36 cellular contexts compared by ENCODE assay signal in genomic region chr14:77276959-77277358, GRCh38. TPM values are rescaled to one million over a fixed set of nuclear protein-coding genes. Genes with fewer than 3 reads are reported as not detected.
"Had no signal": no experiment of that assay in that cellular context is flagged by ENCODE, and none has a peak within 500 bp of the region (broad histone marks: within the 10 kb centered on the region; RNA-seq: fewer than 3 reads in every experiment).

No MANE protein-coding gene starts in this region.

- H3K4me3 ChIP-seq: ascending aorta, cardiac muscle cell had no signal

- H3K27me3 ChIP-seq: ascending aorta had no signal

- H3K27ac Mint-ChIP-seq: activated B cell treated with CpG ODN at 0.5 μM for 24 hours; activated CD4-positive, alpha-beta memory T cell treated with anti-CD3 and anti-CD28 coated beads, Interleukin-2, amount 10 ng/mL, durations not matched to agents 7 days and 5 days; activated CD4-positive, alpha-beta T cell treated with anti-CD3 and anti-CD28 coated beads for 36 hours; activated CD4-positive, alpha-beta T cell treated with anti-CD3 and anti-CD28 coated beads, Interleukin-2, amount 10 ng/mL, durations not matched to agents 7 days and 5 days; activated CD8-positive, alpha-beta memory T cell treated with anti-CD3 and anti-CD28 coated beads, Interleukin-2, amount 10 ng/mL, durations not matched to agents 7 days and 5 days; activated CD8-positive, alpha-beta T cell treated with anti-CD3 and anti-CD28 coated beads, Interleukin-2, amount 10 ng/mL, durations not matched to agents 7 days and 5 days; activated naive CD4-positive, alpha-beta T cell treated with anti-CD3 and anti-CD28 coated beads, Interleukin-2, amount 10 ng/mL, durations not matched to agents 7 days and 5 days; activated naive CD4-positive, alpha-beta T cell treated with anti-CD3 and anti-CD28 coated beads, Interleukin-2, amount 50 U/mL, for 24 hours; activated naive CD8-positive, alpha-beta T cell; activated naive CD8-positive, alpha-beta T cell treated with anti-CD3 and anti-CD28 coated beads, Interleukin-2, amount 10 ng/mL, durations not matched to agents 7 days and 5 days; activated naive CD8-positive, alpha-beta T cell treated with anti-CD3 and anti-CD28 coated beads, Interleukin-2, amount 50 U/mL, for 24 hours; activated T-cell treated with anti-CD3 and anti-CD28 coated beads, Interleukin-2, amount 50 U/mL, for 24 hours; activated T-helper 2 cell treated with anti-CD3 and anti-CD28 coated beads, Interferon-gamma antibody, Interleukin-2, Interleukin-4, amounts not matched to agents 10 μg/mL and 5 μg/mL and 100 μg/mL, durations not matched to agents 14 hours and 24 hours and 36 hours; T-helper 1 cell treated with Interleukin-12 subunit alpha and Interleukin-12 subunit beta and Interleukin-4 antibody, amounts not matched to agents 30 μg/mL and 1 μg/mL, for 36 hours; T-helper 2 cell treated with Interferon-gamma antibody and Interleukin-4, amounts not matched to agents 5 μg/mL and 100 μg/mL, for 36 hours had no signal

- H3K36me3 ChIP-seq: cardiac muscle cell had no signal

- H3K4me3 Mint-ChIP-seq: activated B cell treated with CpG ODN at 0.5 μM for 24 hours; activated CD4-positive, alpha-beta memory T cell treated with anti-CD3 and anti-CD28 coated beads, Interleukin-2, amount 10 ng/mL, durations not matched to agents 7 days and 5 days; activated CD4-positive, alpha-beta T cell treated with anti-CD3 and anti-CD28 coated beads for 36 hours; activated CD4-positive, alpha-beta T cell treated with anti-CD3 and anti-CD28 coated beads, Interleukin-2, amount 10 ng/mL, durations not matched to agents 7 days and 5 days; activated CD8-positive, alpha-beta memory T cell treated with anti-CD3 and anti-CD28 coated beads, Interleukin-2, amount 10 ng/mL, durations not matched to agents 7 days and 5 days; activated CD8-positive, alpha-beta T cell treated with anti-CD3 and anti-CD28 coated beads, Interleukin-2, amount 10 ng/mL, durations not matched to agents 7 days and 5 days; activated naive CD4-positive, alpha-beta T cell treated with anti-CD3 and anti-CD28 coated beads, Interleukin-2, amount 10 ng/mL, durations not matched to agents 7 days and 5 days; activated naive CD4-positive, alpha-beta T cell treated with anti-CD3 and anti-CD28 coated beads, Interleukin-2, amount 50 U/mL, for 24 hours; activated naive CD8-positive, alpha-beta T cell; activated naive CD8-positive, alpha-beta T cell treated with anti-CD3 and anti-CD28 coated beads, Interleukin-2, amount 10 ng/mL, durations not matched to agents 7 days and 5 days; activated naive CD8-positive, alpha-beta T cell treated with anti-CD3 and anti-CD28 coated beads, Interleukin-2, amount 50 U/mL, for 24 hours; activated T-cell treated with anti-CD3 and anti-CD28 coated beads, Interleukin-2, amount 50 U/mL, for 24 hours; brain; central memory CD8-positive, alpha-beta T cell; T-helper 1 cell treated with Interleukin-12 subunit alpha and Interleukin-12 subunit beta and Interleukin-4 antibody, amounts not matched to agents 30 μg/mL and 1 μg/mL, for 36 hours; T-helper 2 cell treated with Interferon-gamma antibody and Interleukin-4, amounts not matched to agents 5 μg/mL and 100 μg/mL, for 36 hours had no signal

- H3K9me3 Mint-ChIP-seq: activated B cell treated with CpG ODN at 0.5 μM for 24 hours; activated CD4-positive, alpha-beta memory T cell treated with anti-CD3 and anti-CD28 coated beads, Interleukin-2, amount 10 ng/mL, durations not matched to agents 7 days and 5 days; activated CD4-positive, alpha-beta T cell treated with anti-CD3 and anti-CD28 coated beads, Interleukin-2, amount 10 ng/mL, durations not matched to agents 7 days and 5 days; activated naive CD4-positive, alpha-beta T cell treated with anti-CD3 and anti-CD28 coated beads, Interleukin-2, amount 10 ng/mL, durations not matched to agents 7 days and 5 days; activated naive CD4-positive, alpha-beta T cell treated with anti-CD3 and anti-CD28 coated beads, Interleukin-2, amount 50 U/mL, for 24 hours; activated naive CD8-positive, alpha-beta T cell treated with anti-CD3 and anti-CD28 coated beads, Interleukin-2, amount 10 ng/mL, durations not matched to agents 7 days and 5 days; activated naive CD8-positive, alpha-beta T cell treated with anti-CD3 and anti-CD28 coated beads, Interleukin-2, amount 50 U/mL, for 24 hours; activated T-cell treated with anti-CD3 and anti-CD28 coated beads, Interleukin-2, amount 50 U/mL, for 24 hours; activated T-helper 2 cell treated with anti-CD3 and anti-CD28 coated beads, Interferon-gamma antibody, Interleukin-2, Interleukin-4, amounts not matched to agents 10 μg/mL and 5 μg/mL and 100 μg/mL, durations not matched to agents 14 hours and 24 hours and 36 hours; central memory CD8-positive, alpha-beta T cell; T-helper 1 cell treated with Interleukin-12 subunit alpha and Interleukin-12 subunit beta and Interleukin-4 antibody, amounts not matched to agents 30 μg/mL and 1 μg/mL, for 36 hours; T-helper 2 cell treated with Interferon-gamma antibody and Interleukin-4, amounts not matched to agents 5 μg/mL and 100 μg/mL, for 36 hours had no signal

- H3K4me1 Mint-ChIP-seq: activated B cell treated with CpG ODN at 0.5 μM for 24 hours; activated CD4-positive, alpha-beta memory T cell treated with anti-CD3 and anti-CD28 coated beads, Interleukin-2, amount 10 ng/mL, durations not matched to agents 7 days and 5 days; activated CD4-positive, alpha-beta T cell treated with anti-CD3 and anti-CD28 coated beads for 36 hours; activated CD4-positive, alpha-beta T cell treated with anti-CD3 and anti-CD28 coated beads, Interleukin-2, amount 10 ng/mL, durations not matched to agents 7 days and 5 days; activated CD8-positive, alpha-beta memory T cell treated with anti-CD3 and anti-CD28 coated beads, Interleukin-2, amount 10 ng/mL, durations not matched to agents 7 days and 5 days; activated naive CD4-positive, alpha-beta T cell treated with anti-CD3 and anti-CD28 coated beads, Interleukin-2, amount 10 ng/mL, durations not matched to agents 7 days and 5 days; activated naive CD4-positive, alpha-beta T cell treated with anti-CD3 and anti-CD28 coated beads, Interleukin-2, amount 50 U/mL, for 24 hours; activated naive CD8-positive, alpha-beta T cell treated with anti-CD3 and anti-CD28 coated beads, Interleukin-2, amount 50 U/mL, for 24 hours; central memory CD8-positive, alpha-beta T cell had no signal

- H3K9me3 ChIP-seq: ascending aorta had no signal

- H3K4me1 ChIP-seq: ascending aorta had no signal

- H3K36me3 Mint-ChIP-seq: activated CD8-positive, alpha-beta memory T cell treated with anti-CD3 and anti-CD28 coated beads, Interleukin-2, amount 10 ng/mL, durations not matched to agents 7 days and 5 days; activated naive CD4-positive, alpha-beta T cell treated with anti-CD3 and anti-CD28 coated beads, Interleukin-2, amount 10 ng/mL, durations not matched to agents 7 days and 5 days; activated naive CD8-positive, alpha-beta T cell had no signal

- DNase-seq: activated B cell treated with CpG ODN at 0.5 μM for 24 hours; activated CD4-positive, alpha-beta memory T cell treated with anti-CD3 and anti-CD28 coated beads, Interleukin-2, amount 10 ng/mL, durations not matched to agents 7 days and 5 days; activated CD4-positive, alpha-beta T cell treated with anti-CD3 and anti-CD28 coated beads for 1 hour; activated CD4-positive, alpha-beta T cell treated with anti-CD3 and anti-CD28 coated beads for 36 hours; activated CD4-positive, alpha-beta T cell treated with anti-CD3 and anti-CD28 coated beads for 48 hours; activated CD4-positive, alpha-beta T cell treated with anti-CD3 and anti-CD28 coated beads, Interleukin-2, amount 10 ng/mL, durations not matched to agents 7 days and 5 days; activated CD4-positive, alpha-beta T cell treated with anti-CD3 and anti-CD28 coated beads, Interleukin-2, amount 50 U/mL, for 48 hours; activated CD8-positive, alpha-beta memory T cell treated with anti-CD3 and anti-CD28 coated beads for 24 hours; activated CD8-positive, alpha-beta memory T cell treated with anti-CD3 and anti-CD28 coated beads, Interleukin-2, amount 10 ng/mL, durations not matched to agents 7 days and 5 days; activated CD8-positive, alpha-beta memory T cell treated with anti-CD3 and anti-CD28 coated beads, Interleukin-2, amount 50 U/mL, for 48 hours; activated CD8-positive, alpha-beta T cell treated with anti-CD3 and anti-CD28 coated beads, Interleukin-2, amount 10 ng/mL, durations not matched to agents 7 days and 5 days; activated effector memory CD4-positive, alpha-beta T cell treated with Interleukin-2 at 50 U/mL for 16 hours; activated gamma-delta T cell; activated naive CD4-positive, alpha-beta T cell treated with anti-CD3 and anti-CD28 coated beads, Interleukin-2, amount 10 ng/mL, durations not matched to agents 7 days and 5 days; activated naive CD4-positive, alpha-beta T cell treated with Interleukin-2 at 50 U/mL for 16 hours; activated naive CD8-positive, alpha-beta T cell treated with anti-CD3 and anti-CD28 coated beads, Interleukin-2, amount 10 ng/mL, durations not matched to agents 7 days and 5 days; activated naive CD8-positive, alpha-beta T cell treated with anti-CD3 and anti-CD28 coated beads, Interleukin-2, amount 50 U/mL, for 24 hours; activated T-cell treated with anti-CD3 and anti-CD28 coated beads, Interleukin-2, amount 50 U/mL, for 24 hours; activated T-cell treated with anti-CD3 and anti-CD28 coated beads, Interleukin-2, amount 50 U/mL, for 48 hours; amygdala; anterior cingulate cortex; caudate nucleus; SW 1271; T-helper 1 cell; T-helper 2 cell; T-helper 9 cell had no signal

- H3K27ac ChIP-seq: ascending aorta, cardiac muscle cell, VCaP had no signal

RNA-seq across cellular contexts. Expression of gene NGB, which starts 6.0 kb away (rescaled TPM):
- total RNA-seq: activated B cell treated with CpG ODN at 0.5 μM for 24 hours; activated CD4-positive, alpha-beta memory T cell treated with anti-CD3 and anti-CD28 coated beads, Interleukin-2, amount 10 ng/mL, durations not matched to agents 7 days and 5 days; activated CD4-positive, alpha-beta T cell treated with anti-CD3 and anti-CD28 coated beads for 36 hours; activated CD4-positive, alpha-beta T cell treated with anti-CD3 and anti-CD28 coated beads, Interleukin-2, amount 10 ng/mL, durations not matched to agents 7 days and 5 days; activated CD8-positive, alpha-beta memory T cell treated with anti-CD3 and anti-CD28 coated beads, Interleukin-2, amount 10 ng/mL, durations not matched to agents 7 days and 5 days; activated CD8-positive, alpha-beta T cell treated with anti-CD3 and anti-CD28 coated beads, Interleukin-2, amount 10 ng/mL, durations not matched to agents 7 days and 5 days; activated naive CD8-positive, alpha-beta T cell treated with anti-CD3 and anti-CD28 coated beads, Interleukin-2, amount 10 ng/mL, durations not matched to agents 7 days and 5 days; activated T-helper 2 cell treated with anti-CD3 and anti-CD28 coated beads, Interferon-gamma antibody, Interleukin-2, Interleukin-4, amounts not matched to agents 10 μg/mL and 5 μg/mL and 100 μg/mL, durations not matched to agents 14 hours and 24 hours and 36 hours; ascending aorta had no signal
- polyA plus RNA-seq: cardiac muscle cell had no signal
